9 cellular contexts compared by ENCODE assay signal in the genomic region with DNA sequence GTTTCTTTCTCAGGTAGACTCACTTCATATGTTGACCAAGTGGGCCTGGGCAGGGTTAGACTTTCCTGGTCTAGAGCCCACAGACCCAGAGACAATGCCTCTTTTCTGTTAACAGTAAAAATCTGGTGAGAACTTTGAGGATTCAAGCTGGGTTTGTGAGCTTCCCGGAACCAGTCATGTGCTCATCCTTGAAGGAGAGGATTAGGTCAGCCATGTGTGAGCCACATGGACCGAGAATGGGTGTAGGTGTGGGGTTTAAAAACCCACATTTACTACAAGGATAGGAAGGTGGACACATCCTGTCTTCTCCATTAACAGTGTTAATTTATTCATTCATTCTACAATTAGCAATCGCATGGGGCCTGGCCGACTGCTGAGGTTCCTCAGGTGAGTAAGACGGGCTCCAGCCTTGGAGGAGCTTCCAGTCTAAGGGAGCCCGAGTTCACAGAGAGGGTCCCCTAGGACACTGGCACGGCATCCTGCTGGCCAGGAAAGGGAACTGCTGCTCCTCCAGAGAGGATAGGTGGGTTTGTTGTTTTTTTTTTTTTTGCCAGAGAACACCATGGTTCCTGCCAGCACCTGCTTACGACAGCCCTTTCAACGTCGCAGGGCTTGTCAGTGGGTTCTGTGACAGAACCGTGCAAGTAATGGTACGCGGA.
A peak's percentile ranks its signal among the peaks of the same experiment; 100 is the strongest.
DNase-seq lines count a peak whose midpoint lies in the region; ATAC-seq, FAIRE-seq and TF ChIP-seq lines count a peak whose summit lies in the region.
"Had no signal": no experiment of that assay in that cellular context is flagged by ENCODE, and none has a peak within 500 bp of the region (broad histone marks: within the 10 kb centered on the region; RNA-seq: fewer than 3 reads in every experiment).

No MANE protein-coding gene starts in this region.

- H3K27me3 ChIP-seq in GM12878 (replicated peaks in 1 of 2; ENCODE audit: control insufficient read depth in 2 of 2, insufficient read depth in 2 of 2, low read length in 1 of 2) = peaks cover 3 to 4% of the 10 kb centered on the region in 2 experiments; a peak in 2 of 4 replicates
- H3K27me3 ChIP-seq in kidney epithelial cell (ENCODE audit: control insufficient read depth, insufficient read depth, low read length) = no peaks in the 10 kb centered on the region
- H3K27me3 ChIP-seq in suprapubic skin = no peaks in the 10 kb centered on the region

- H3K4me2 ChIP-seq in GM12878 (ENCODE audit: control insufficient read depth, insufficient read depth) = peak overlapping the region; percentile 92; the same call in 1 of the 2 replicates
- H3K4me2 ChIP-seq: BLaER1 had no signal

- BruUV-seq in GM12878 (replicated peaks; lab: Mats Ljungman, UMichigan) = no TSS peak

- H3K79me2 ChIP-seq in GM12878 (ENCODE audit: control insufficient read depth, insufficient read depth, low read length) = no peaks in the 10 kb centered on the region

- peaks cover 3% of the 10 kb centered on the region; the same call in 1 of the 2 replicates for H3K4me1 ChIP-seq in GM12878 (ENCODE audit: control insufficient read depth, insufficient read depth, low read length)
- peaks cover 13% of the 10 kb centered on the region for H3K4me1 ChIP-seq in suprapubic skin

- H3K36me3 ChIP-seq in GM12878 (ENCODE audit: control insufficient read depth in 2 of 2, insufficient read depth in 2 of 2, low read length in 1 of 2) (no peaks in the 10 kb centered on the region), kidney epithelial cell (ENCODE audit: control insufficient read depth, insufficient read depth, low read length) (no peaks in the 10 kb centered on the region), suprapubic skin (no peaks in the 10 kb centered on the region)
- H3K36me3 ChIP-seq: BLaER1 had no signal

- intact Hi-C loops in GM12878 (cut with micrococcal nuclease; ENCODE audit: unreplicated experiment) = loop anchor here (10.0 kb wide), 1 partner anchor 601 kb away; no protein-coding TSS in a partner anchor

- POLR2A ChIA-PET in GM12878 (lab: Charles Lee) = no interaction called here

- H3K36me3 Mint-ChIP-seq in activated T-cell treated with anti-CD3 and anti-CD28 coated beads, Interleukin-2, amount 50 U/mL, for 24 hours (ENCODE audit: low read depth) = no peaks in the 10 kb centered on the region

- no peak for TF ChIP-seq POLR2A in GM12878 (IDR thresholded peaks at IDR 0.05; ENCODE audit: low read depth, low read length)
- TF ChIP-seq POLR2A in suprapubic skin (IDR thresholded peaks at IDR 0.05) = no peak

- no peaks in the 10 kb centered on the region for H3K9me3 Mint-ChIP-seq in activated T-cell treated with anti-CD3 and anti-CD28 coated beads, Interleukin-2, amount 50 U/mL, for 24 hours

- peak overlapping the region; percentile 77 for H3K4me3 Mint-ChIP-seq in activated T-cell treated with anti-CD3 and anti-CD28 coated beads, Interleukin-2, amount 50 U/mL, for 24 hours

- no peak for TF ChIP-seq RAD21 in GM12878 (IDR thresholded peaks at IDR 0.05; ENCODE audit: insufficient read depth, low read depth, low read length)

- H3K9ac ChIP-seq in GM12878 (ENCODE audit: control insufficient read depth, insufficient read depth, low read length) = no peak overlapping the region
- H3K9ac ChIP-seq: BLaER1 had no signal

- TF ChIP-seq EP300 in GM12878 (IDR thresholded peaks at IDR 0.05; ENCODE audit: borderline replicate concordance in 1 of 2, control insufficient read depth in 1 of 2, low read depth in 2 of 2, low read length in 2 of 2) = no peak
- TF ChIP-seq EP300 in suprapubic skin (IDR thresholded peaks at IDR 0.05) = no peak

- in situ Hi-C loops in GM12878 (cut with MboI) = no loop called here

- peaks cover 15% of the 10 kb centered on the region for H3K4me1 Mint-ChIP-seq in activated T-cell treated with anti-CD3 and anti-CD28 coated beads, Interleukin-2, amount 50 U/mL, for 24 hours (ENCODE audit: low read depth)

- no peak for DNase-seq in activated T-cell treated with anti-CD3 and anti-CD28 coated beads, Interleukin-2, amount 50 U/mL, for 24 hours
- DNase-seq in activated T-cell treated with anti-CD3 and anti-CD28 coated beads, Interleukin-2, amount 50 U/mL, for 48 hours = no peak
- no peak for DNase-seq in GM12878 (ENCODE audit: low read depth, low spot score)
- DNase-seq in kidney epithelial cell (ENCODE audit: low read depth) = no peak
- no peak for DNase-seq in suprapubic skin (ENCODE audit: low spot score in 2 of 2)
- DNase-seq in NCI-H2107 treated with DMSO at 0.1 percent for 48 hours (lab: John Stamatoyannopoulos, UW; ENCODE audit: unreplicated experiment) = no peak
- no peak for DNase-seq in NOMO-1 treated with dmso at 0.1 percent for 144 hours (lab: John Stamatoyannopoulos, UW; ENCODE audit: unreplicated experiment)

- CTCF ChIA-PET in GM12878 (lab: Yijun Ruan, JAX) = interaction anchor here (1.0 to 1.7 kb wide), 3 partner anchors 46 to 92 kb away, joined by 3 to 7 read pairs (median 4); no protein-coding TSS in a partner anchor

- no peak for FAIRE-seq in GM12878 (lab: Jason Lieb, UNC)

- ATAC-seq in GM12878 = no peak
- ATAC-seq in HG02970 (IDR thresholded peaks at IDR 0.05; ENCODE audit: low FRiP score, unreplicated experiment) = no peak

- no peak overlapping the region for H2AFZ ChIP-seq in GM12878 (ENCODE audit: control insufficient read depth, low read depth, low read length)

- RAD21 ChIA-PET in GM12878 (lab: Charles Lee; ENCODE audit: unreplicated experiment) = interaction anchor here (1.3 to 1.4 kb wide), 2 partner anchors 11 to 19 kb away, joined by 3 read pairs; no protein-coding TSS in a partner anchor

- H3K9me3 ChIP-seq in GM12878 (replicated peaks; ENCODE audit: control insufficient read depth, insufficient read depth, low read length) = no peaks in the 10 kb centered on the region
- no peaks in the 10 kb centered on the region for H3K9me3 ChIP-seq in suprapubic skin

- H3K27ac ChIP-seq in GM12878 (ENCODE audit: control insufficient read depth, insufficient read depth) (no peak overlapping the region), suprapubic skin (no peak overlapping the region)
- H3K27ac ChIP-seq: BLaER1 had no signal

- TF ChIP-seq CTCF in GM12878 (IDR thresholded peaks at IDR 0.05 in 2 of 3, conservative IDR thresholded peaks at IDR 0.05 in 1 of 3; ENCODE audit: control insufficient read depth in 2 of 3, extremely low read depth in 1 of 3, insufficient read depth in 1 of 3, low read depth in 3 of 3, low read length in 3 of 3) = 0 out of 6 replicates have a peak, but pooled peaks of 1 of the 3 experiments have one; percentile 15
- TF ChIP-seq CTCF in kidney epithelial cell (IDR thresholded peaks at IDR 0.05; ENCODE audit: insufficient read depth, low read length, poor library complexity, severe bottlenecking) = peak; percentile 36
- TF ChIP-seq CTCF in suprapubic skin (IDR thresholded peaks at IDR 0.05) = no peak

- H3K27me3 Mint-ChIP-seq in activated T-cell treated with anti-CD3 and anti-CD28 coated beads, Interleukin-2, amount 50 U/mL, for 24 hours = peaks cover 4% of the 10 kb centered on the region

- SMC1A ChIA-PET in GM12878 (lab: Charles Lee; ENCODE audit: uncharacterized antibody, unreplicated experiment) = interaction anchor here (1.0 kb wide), 1 partner anchor 22 kb away, joined by 3 read pairs; no protein-coding TSS in a partner anchor

- H3K4me3 ChIP-seq in GM12878 (no peak overlapping the region), kidney epithelial cell (ENCODE audit: low read depth, low read length) (no peak overlapping the region), suprapubic skin (peak overlapping the region; percentile 60)
- H3K4me3 ChIP-seq: BLaER1 had no signal

- 86% methylated on average over 13 of the region's 13 CpGs for WGBS in GM12878 (ENCODE audit: insufficient coverage, insufficient replicate concordance, low lambda C conversion rate, missing lambda C conversion rate)
- WGBS in suprapubic skin = 64% methylated on average over 11 of the region's 13 CpGs

- no peak overlapping the region for H3K27ac Mint-ChIP-seq in activated T-cell treated with anti-CD3 and anti-CD28 coated beads, Interleukin-2, amount 50 U/mL, for 24 hours

- H4K20me1 ChIP-seq in GM12878 (ENCODE audit: control insufficient read depth, insufficient read depth) = no peaks in the 10 kb centered on the region
- H4K20me1 ChIP-seq: BLaER1 had no signal

TF ChIP-seq in GM12878, 131 proteins besides CTCF, POLR2A, EP300 and RAD21 (continues in another document):
- TF ChIP-seq NR2C2 (IDR thresholded peaks at IDR 0.05; ENCODE audit: borderline replicate concordance, control insufficient read depth, insufficient read length, low read depth) (no peak), RB1 (IDR thresholded peaks at IDR 0.05; ENCODE audit: borderline replicate concordance) (no peak), DPF2 (IDR thresholded peaks at IDR 0.05) (no peak)
- TF ChIP-seq, protein P1, sequence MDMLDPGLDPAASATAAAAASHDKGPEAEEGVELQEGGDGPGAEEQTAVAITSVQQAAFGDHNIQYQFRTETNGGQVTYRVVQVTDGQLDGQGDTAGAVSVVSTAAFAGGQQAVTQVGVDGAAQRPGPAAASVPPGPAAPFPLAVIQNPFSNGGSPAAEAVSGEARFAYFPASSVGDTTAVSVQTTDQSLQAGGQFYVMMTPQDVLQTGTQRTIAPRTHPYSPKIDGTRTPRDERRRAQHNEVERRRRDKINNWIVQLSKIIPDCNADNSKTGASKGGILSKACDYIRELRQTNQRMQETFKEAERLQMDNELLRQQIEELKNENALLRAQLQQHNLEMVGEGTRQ (IDR thresholded peaks at IDR 0.05; ENCODE audit: borderline replicate concordance, low read depth, low read length) = no peak
- TF ChIP-seq, protein P2, sequence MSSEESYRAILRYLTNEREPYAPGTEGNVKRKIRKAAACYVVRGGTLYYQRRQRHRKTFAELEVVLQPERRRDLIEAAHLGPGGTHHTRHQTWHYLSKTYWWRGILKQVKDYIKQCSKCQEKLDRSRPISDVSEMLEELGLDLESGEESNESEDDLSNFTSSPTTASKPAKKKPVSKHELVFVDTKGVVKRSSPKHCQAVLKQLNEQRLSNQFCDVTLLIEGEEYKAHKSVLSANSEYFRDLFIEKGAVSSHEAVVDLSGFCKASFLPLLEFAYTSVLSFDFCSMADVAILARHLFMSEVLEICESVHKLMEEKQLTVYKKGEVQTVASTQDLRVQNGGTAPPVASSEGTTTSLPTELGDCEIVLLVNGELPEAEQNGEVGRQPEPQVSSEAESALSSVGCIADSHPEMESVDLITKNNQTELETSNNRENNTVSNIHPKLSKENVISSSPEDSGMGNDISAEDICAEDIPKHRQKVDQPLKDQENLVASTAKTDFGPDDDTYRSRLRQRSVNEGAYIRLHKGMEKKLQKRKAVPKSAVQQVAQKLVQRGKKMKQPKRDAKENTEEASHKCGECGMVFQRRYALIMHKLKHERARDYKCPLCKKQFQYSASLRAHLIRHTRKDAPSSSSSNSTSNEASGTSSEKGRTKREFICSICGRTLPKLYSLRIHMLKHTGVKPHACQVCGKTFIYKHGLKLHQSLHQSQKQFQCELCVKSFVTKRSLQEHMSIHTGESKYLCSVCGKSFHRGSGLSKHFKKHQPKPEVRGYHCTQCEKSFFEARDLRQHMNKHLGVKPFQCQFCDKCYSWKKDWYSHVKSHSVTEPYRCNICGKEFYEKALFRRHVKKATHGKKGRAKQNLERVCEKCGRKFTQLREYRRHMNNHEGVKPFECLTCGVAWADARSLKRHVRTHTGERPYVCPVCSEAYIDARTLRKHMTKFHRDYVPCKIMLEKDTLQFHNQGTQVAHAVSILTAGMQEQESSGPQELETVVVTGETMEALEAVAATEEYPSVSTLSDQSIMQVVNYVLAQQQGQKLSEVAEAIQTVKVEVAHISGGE (CRISPR knock-in tag; IDR thresholded peaks at IDR 0.05) = no peak
